ENCODE assay signal across 16 cellular contexts in genomic region chr3:125087768-125088391, GRCh38. TPM values are rescaled to one million over a fixed set of nuclear protein-coding genes. Genes with fewer than 3 reads are reported as not detected.
DNase-seq lines count a peak whose midpoint lies in the region; ATAC-seq, FAIRE-seq and TF ChIP-seq lines count a peak whose summit lies in the region.
"Had no signal": no experiment of that assay in that cellular context is flagged by ENCODE, and none has a peak within 500 bp of the region (broad histone marks: within the 10 kb centered on the region; RNA-seq: fewer than 3 reads in every experiment).

No MANE protein-coding gene starts in this region.

- H2AFZ ChIP-seq in fibroblast of lung (ENCODE audit: low read length) = peak overlapping the region; percentile 28

- H4K20me1 ChIP-seq in fibroblast of lung (ENCODE audit: control insufficient read depth, extremely low read depth, insufficient read depth, low read length) = no peaks in the 10 kb centered on the region

- no peak overlapping the region for H3K27ac Mint-ChIP-seq in activated CD8-positive, alpha-beta T cell treated with anti-CD3 and anti-CD28 coated beads for 36 hours

- H3K79me2 ChIP-seq in fibroblast of lung (ENCODE audit: control insufficient read depth, insufficient read depth, low read length) = no peaks in the 10 kb centered on the region

- no peak for FAIRE-seq in RCC 7860 (lab: Jason Lieb, UNC)
- FAIRE-seq: HepG2, islet of Langerhans, pancreas had no signal

- H3K9me3 ChIP-seq in fibroblast of lung (ENCODE audit: control insufficient read depth, insufficient read depth, low read depth, low read length) (no peaks in the 10 kb centered on the region), esophagus muscularis mucosa (no peaks in the 10 kb centered on the region)
- H3K9me3 ChIP-seq: pancreas, SJCRH30 had no signal

- DNase-seq in EH (ENCODE audit: low read depth) (peak; percentile 93), RCC 7860 (ENCODE audit: low spot score) (peak; percentile 57), fibroblast of lung (ENCODE audit: low read depth in 2 of 2) (peak in 1 of 2 donors; percentile 52), renal cortical epithelial cell (ENCODE audit: low read depth) (peak; percentile 84), esophagus muscularis mucosa (ENCODE audit: extremely low spot score) (no peak), NCI-H2227 (lab: John Stamatoyannopoulos, UW; ENCODE audit: unreplicated experiment) (no peak)
- no peak for DNase-seq in activated CD8-positive, alpha-beta T cell treated with anti-CD3 and anti-CD28 coated beads for 36 hours
- DNase-seq: activated CD4-positive, alpha-beta T cell treated with anti-CD3 and anti-CD28 coated beads, Interleukin-2, amount 50 U/mL, for 48 hours; amniotic stem cell; CD8-positive, alpha-beta memory T cell; foreskin keratinocyte; NCI-H1105; pancreas; SJCRH30 had no signal

- intact Hi-C loops in esophagus muscularis mucosa (cut with DNase I) = no loop called here
- intact Hi-C loops in activated CD8-positive, alpha-beta T cell treated with anti-CD3 and anti-CD28 coated beads for 36 hours (cut with micrococcal nuclease) = no loop called here

- H3K4me3 Mint-ChIP-seq in activated CD8-positive, alpha-beta T cell treated with anti-CD3 and anti-CD28 coated beads for 36 hours = no peak overlapping the region
- H3K4me3 Mint-ChIP-seq: CD8-positive, alpha-beta memory T cell had no signal

- POLR2A ChIA-PET in activated CD8-positive, alpha-beta T cell treated with anti-CD3 and anti-CD28 coated beads for 36 hours (lab: Charles Lee) = no interaction called here

- peaks cover 12% of the 10 kb centered on the region for H3K4me1 ChIP-seq in fibroblast of lung (ENCODE audit: control insufficient read depth, extremely low read depth, insufficient read depth, low read length)
- peaks cover 0 to 7% (median 0%) of the 10 kb centered on the region in 4 donors for H3K4me1 ChIP-seq in esophagus muscularis mucosa
- H3K4me1 ChIP-seq: foreskin keratinocyte, pancreas had no signal

- peaks cover 2% of the 10 kb centered on the region for H3K27me3 Mint-ChIP-seq in activated CD8-positive, alpha-beta T cell treated with anti-CD3 and anti-CD28 coated beads for 36 hours
- H3K27me3 Mint-ChIP-seq: CD8-positive, alpha-beta memory T cell had no signal

- H3K27ac ChIP-seq in fibroblast of lung (ENCODE audit: insufficient read depth, low read length) (peak overlapping the region; percentile 52), esophagus muscularis mucosa (replicated peaks in 1 of 4) (no peak overlapping the region)
- H3K27ac ChIP-seq: foreskin keratinocyte, pancreas, SJCRH30 had no signal

- H3K27me3 ChIP-seq in fibroblast of lung (ENCODE audit: control insufficient read depth, insufficient read depth, low read length) = no peaks in the 10 kb centered on the region
- H3K27me3 ChIP-seq in esophagus muscularis mucosa = no peaks in the 10 kb centered on the region
- H3K27me3 ChIP-seq: foreskin keratinocyte, pancreas, SJCRH30 had no signal

- H3K36me3 Mint-ChIP-seq in activated CD8-positive, alpha-beta T cell treated with anti-CD3 and anti-CD28 coated beads for 36 hours (ENCODE audit: low read depth) = no peaks in the 10 kb centered on the region

- 74% methylated on average over 6 of the region's 6 CpGs for WGBS in esophagus muscularis mucosa

- no peaks in the 10 kb centered on the region for H3K4me1 Mint-ChIP-seq in activated CD8-positive, alpha-beta T cell treated with anti-CD3 and anti-CD28 coated beads for 36 hours (ENCODE audit: low read depth)
- H3K4me1 Mint-ChIP-seq: CD8-positive, alpha-beta memory T cell had no signal

- TF ChIP-seq CTCF in fibroblast of lung (conservative IDR thresholded peaks at IDR 0.05 in 1 of 2, IDR thresholded peaks at IDR 0.05 in 1 of 2; ENCODE audit: low read depth in 1 of 2, low read length in 2 of 2) (no peak), esophagus muscularis mucosa (IDR thresholded peaks at IDR 0.05) (no peak)
- TF ChIP-seq CTCF in activated CD8-positive, alpha-beta T cell treated with anti-CD3 and anti-CD28 coated beads for 36 hours (IDR thresholded peaks at IDR 0.05) = no peak

- no peak for TF ChIP-seq POLR2A in esophagus muscularis mucosa (IDR thresholded peaks at IDR 0.05; ENCODE audit: low read depth)

- no peak overlapping the region for H3K4me3 ChIP-seq in fibroblast of lung (replicated peaks in 1 of 4; ENCODE audit: control extremely low read depth in 1 of 4, insufficient read depth in 1 of 4, low read depth in 3 of 4, low read length in 4 of 4)
- no peak overlapping the region for H3K4me3 ChIP-seq in esophagus muscularis mucosa
- H3K4me3 ChIP-seq: pancreas, SJCRH30 had no signal

- TF ChIP-seq EP300 in esophagus muscularis mucosa (IDR thresholded peaks at IDR 0.05) = no peak

- no peaks in the 10 kb centered on the region for H3K36me3 ChIP-seq in fibroblast of lung (ENCODE audit: control insufficient read depth, insufficient read depth, low read length)
- H3K36me3 ChIP-seq in esophagus muscularis mucosa = no peaks in the 10 kb centered on the region

- CTCF ChIA-PET in activated CD8-positive, alpha-beta T cell treated with anti-CD3 and anti-CD28 coated beads for 36 hours (lab: Charles Lee) = no interaction called here

- H3K9ac ChIP-seq in fibroblast of lung (ENCODE audit: insufficient read depth, low read length) = no peak overlapping the region

- H3K4me2 ChIP-seq in fibroblast of lung (ENCODE audit: extremely low read depth, insufficient read depth, low read length) = no peak overlapping the region

- peaks cover 4% of the 10 kb centered on the region for H3K9me3 Mint-ChIP-seq in activated CD8-positive, alpha-beta T cell treated with anti-CD3 and anti-CD28 coated beads for 36 hours
- H3K9me3 Mint-ChIP-seq: CD8-positive, alpha-beta memory T cell had no signal

- ATAC-seq in activated CD8-positive, alpha-beta T cell treated with anti-CD3 and anti-CD28 coated beads for 36 hours = no peak
- ATAC-seq: foreskin keratinocyte, HepG2, pancreas had no signal

RNA-seq across cellular contexts. Expression of gene HEG1, which starts 32.1 kb away (rescaled TPM):
- 69.9 and 137 TPM in 2 replicates for total RNA-seq in fibroblast of lung
- polyA plus RNA-seq in fibroblast of lung = 167 and 305 TPM in 2 replicates
- 103 and 232 TPM in 2 replicates for polyA plus RNA-seq in fibroblast of lung (2012)
- 597 and 854 TPM in 2 replicates for polyA minus RNA-seq in fibroblast of lung (ENCODE audit: low replicate concordance)
- 18.1 and 97.1 TPM in 2 replicates for total RNA-seq in renal cortical epithelial cell
- total RNA-seq in esophagus muscularis mucosa = 10 to 100 TPM; 47.8 to 91.7 (median 76.8) TPM
- 10 to 100 TPM; 24.5 to 25.8 TPM for total RNA-seq in activated CD8-positive, alpha-beta T cell treated with anti-CD3 and anti-CD28 coated beads for 36 hours

Comparison
In these comparisons a context has a peak if more than half of its experiments do, and no peak if none do; other contexts are left out.
1. DNase-seq: peak in EH (single experiment), RCC 7860 (single experiment) and renal cortical epithelial cell (single experiment); none in esophagus muscularis mucosa (single experiment), activated CD8-positive, alpha-beta T cell treated with anti-CD3 and anti-CD28 coated beads for 36 hours (single experiment) and NCI-H2227 (single experiment).